8 cellular contexts compared by ENCODE assay signal in genomic region chr15:64841258-64842098, GRCh38. TPM values are rescaled to one million over a fixed set of nuclear protein-coding genes. Genes with fewer than 3 reads are reported as not detected.
DNase-seq lines count a peak whose midpoint lies in the region; ATAC-seq and TF ChIP-seq lines count a peak whose summit lies in the region.

Gene PLEKHO2 (plus strand): TSS chr15:64841915. CDS start chr15:64842017, 102 bp downstream.

- H3K27me3 Mint-ChIP-seq in naive thymus-derived CD4-positive, alpha-beta T cell, result no peaks in the 10 kb centered on the region
- H3K27me3 Mint-ChIP-seq in stimulated activated memory B cell treated with anti-CD40 and anti-IgM and Interleukin-4, amounts not matched to agents 10 μg/mL and 1 μg/mL and 100 μg/mL, for 72 hours, result no peaks in the 10 kb centered on the region

- peak within 1 kb of the TSS; percentile 92 for H3K9ac ChIP-seq in fibroblast of lung (ENCODE audit: insufficient read depth, low read length)

- peaks cover 11% of the 10 kb centered on the region for H3K4me1 ChIP-seq in fibroblast of lung (ENCODE audit: control insufficient read depth, extremely low read depth, insufficient read depth, low read length)
- peaks cover 48 to 62% of the 10 kb centered on the region in 2 donors for H3K4me1 ChIP-seq in naive thymus-derived CD4-positive, alpha-beta T cell (ENCODE audit: control insufficient read depth in 2 of 2, insufficient read depth in 2 of 2, low read length in 2 of 2)

- H3K27ac ChIP-seq in KOPT-K1 (ENCODE audit: low read depth, low read length, poor library complexity, severe bottlenecking), result peak within 1 kb of the TSS; percentile 81
- H3K27ac ChIP-seq in fibroblast of lung (ENCODE audit: insufficient read depth, low read length), result peak within 1 kb of the TSS; percentile 83
- H3K27ac ChIP-seq in naive thymus-derived CD4-positive, alpha-beta T cell (ENCODE audit: low read depth, low read length), result peak within 1 kb of the TSS; percentile 81

- H3K27me3 ChIP-seq in fibroblast of lung (ENCODE audit: control insufficient read depth, insufficient read depth, low read length), result no peaks in the 10 kb centered on the region
- H3K27me3 ChIP-seq in naive thymus-derived CD4-positive, alpha-beta T cell (ENCODE audit: control insufficient read depth in 2 of 2, insufficient read depth in 2 of 2, low read length in 2 of 2), result no peaks in the 10 kb centered on the region

- H3K4me2 ChIP-seq in fibroblast of lung (ENCODE audit: extremely low read depth, insufficient read depth, low read length), result peak within 1 kb of the TSS; percentile 98

- DNase-seq in DMS79 (lab: John Stamatoyannopoulos, UW) (peak; percentile 66), RPMI8226 (peak; percentile 98), fibroblast of lung (ENCODE audit: low read depth in 2 of 2) (peak; percentile 93 to 96)
- peak; percentile 80 to 83 for DNase-seq in activated T-helper 1 cell treated with anti-CD3 and anti-CD28 coated beads, Interleukin-2, amount 50 U/mL, for 16 hours (ENCODE audit: low read depth in 1 of 2, low spot score in 1 of 2)
- peak; percentile 70 to 88 (median 80) for DNase-seq in naive thymus-derived CD4-positive, alpha-beta T cell

- H3K9me3 Mint-ChIP-seq in naive thymus-derived CD4-positive, alpha-beta T cell, result no peaks in the 10 kb centered on the region
- no peaks in the 10 kb centered on the region for H3K9me3 Mint-ChIP-seq in stimulated activated memory B cell treated with anti-CD40 and anti-IgM and Interleukin-4, amounts not matched to agents 10 μg/mL and 1 μg/mL and 100 μg/mL, for 72 hours

- H2AFZ ChIP-seq in fibroblast of lung (ENCODE audit: low read length), result peak within 1 kb of the TSS; percentile 64

- no peaks in the 10 kb centered on the region for H3K36me3 ChIP-seq in KOPT-K1 (ENCODE audit: insufficient read depth, low read length)
- H3K36me3 ChIP-seq in fibroblast of lung (ENCODE audit: control insufficient read depth, insufficient read depth, low read length), result no peaks in the 10 kb centered on the region
- H3K36me3 ChIP-seq in naive thymus-derived CD4-positive, alpha-beta T cell (ENCODE audit: control insufficient read depth in 2 of 3, insufficient read depth in 3 of 3, low read length in 3 of 3), result no peaks in the 10 kb centered on the region

- POLR2A ChIA-PET in naive thymus-derived CD4-positive, alpha-beta T cell (lab: Charles Lee), result interaction anchor here (1.2 to 7.1 kb wide), 3 partner anchors 36 to 245 kb away, joined by 3 to 115 read pairs (median 3); no protein-coding TSS in a partner anchor

- peak within 1 kb of the TSS; percentile 85 to 98 (median 96) for H3K4me3 Mint-ChIP-seq in naive thymus-derived CD4-positive, alpha-beta T cell
- peak within 1 kb of the TSS; percentile 96 for H3K4me3 Mint-ChIP-seq in stimulated activated memory B cell treated with anti-CD40 and anti-IgM and Interleukin-4, amounts not matched to agents 10 μg/mL and 1 μg/mL and 100 μg/mL, for 72 hours

- intact Hi-C loops in naive thymus-derived CD4-positive, alpha-beta T cell (cut with micrococcal nuclease), result loop anchor here (1.0 to 10.0 kb wide), 10 partner anchors 16 to 744 kb away; partner anchors contain the start of genes PIF1 (in 2 of the 2), SPG21 (in 2 of the 2), TRIP4 (in 2 of the 2) and PARP16 (in 1 of the 2)

- peak; percentile 66 for ATAC-seq in GM21723 (IDR thresholded peaks at IDR 0.05; ENCODE audit: unreplicated experiment)
- ATAC-seq in naive thymus-derived CD4-positive, alpha-beta T cell, result peak; percentile 85
- ATAC-seq in stimulated activated memory B cell treated with anti-CD40 and anti-IgM and Interleukin-4, amounts not matched to agents 10 μg/mL and 1 μg/mL and 100 μg/mL, for 72 hours, result peak; percentile 91

- H3K36me3 Mint-ChIP-seq in naive thymus-derived CD4-positive, alpha-beta T cell, result peaks cover 0 to 9% (median 0%) of the 10 kb centered on the region in 5 donors
- peaks cover 6% of the 10 kb centered on the region for H3K36me3 Mint-ChIP-seq in stimulated activated memory B cell treated with anti-CD40 and anti-IgM and Interleukin-4, amounts not matched to agents 10 μg/mL and 1 μg/mL and 100 μg/mL, for 72 hours

- TF ChIP-seq CTCF in fibroblast of lung (conservative IDR thresholded peaks at IDR 0.05 in 1 of 2, IDR thresholded peaks at IDR 0.05 in 1 of 2; ENCODE audit: low read depth in 1 of 2, low read length in 2 of 2), result peak in 1 of 2 donors; percentile 7

- H3K9me3 ChIP-seq in KOPT-K1 (ENCODE audit: insufficient read depth, low read length, poor library complexity, severe bottlenecking), result no peaks in the 10 kb centered on the region
- no peaks in the 10 kb centered on the region for H3K9me3 ChIP-seq in fibroblast of lung (ENCODE audit: control insufficient read depth, insufficient read depth, low read depth, low read length)
- H3K9me3 ChIP-seq in naive thymus-derived CD4-positive, alpha-beta T cell (ENCODE audit: control insufficient read depth in 2 of 3, low read length in 3 of 3), result no peaks in the 10 kb centered on the region

- peaks cover 63 to 89% (median 86%) of the 10 kb centered on the region in 7 donors for H3K4me1 Mint-ChIP-seq in naive thymus-derived CD4-positive, alpha-beta T cell
- peaks cover 65% of the 10 kb centered on the region for H3K4me1 Mint-ChIP-seq in stimulated activated memory B cell treated with anti-CD40 and anti-IgM and Interleukin-4, amounts not matched to agents 10 μg/mL and 1 μg/mL and 100 μg/mL, for 72 hours

- CTCF ChIA-PET in naive thymus-derived CD4-positive, alpha-beta T cell (lab: Charles Lee), result interaction anchor here (0.7 to 2.5 kb wide), 4 partner anchors 16 to 655 kb away, joined by 3 to 12 read pairs (median 3); partner anchors contain the start of gene PIF1

- peaks cover 2% of the 10 kb centered on the region for H4K20me1 ChIP-seq in fibroblast of lung (ENCODE audit: control insufficient read depth, extremely low read depth, insufficient read depth, low read length)

- peak within 1 kb of the TSS; percentile 90 to 99 (median 96) for H3K4me3 ChIP-seq in fibroblast of lung (replicated peaks in 1 of 4; ENCODE audit: control extremely low read depth in 1 of 4, insufficient read depth in 1 of 4, low read depth in 3 of 4, low read length in 4 of 4)
- H3K4me3 ChIP-seq in naive thymus-derived CD4-positive, alpha-beta T cell (ENCODE audit: low read length), result peak within 1 kb of the TSS; percentile 65

- H3K27ac Mint-ChIP-seq in naive thymus-derived CD4-positive, alpha-beta T cell, result peak within 1 kb of the TSS; percentile 83 to 96 (median 91)
- H3K27ac Mint-ChIP-seq in stimulated activated memory B cell treated with anti-CD40 and anti-IgM and Interleukin-4, amounts not matched to agents 10 μg/mL and 1 μg/mL and 100 μg/mL, for 72 hours, result peak within 1 kb of the TSS; percentile 76

- H3K79me2 ChIP-seq in fibroblast of lung (ENCODE audit: control insufficient read depth, insufficient read depth, low read length), result peaks cover 47% of the 10 kb centered on the region

RNA-seq across cellular contexts. Expression of gene PLEKHO2, which starts in this region (rescaled TPM):
- total RNA-seq in fibroblast of lung, result 70.1 and 163 TPM in 2 replicates
- polyA plus RNA-seq in fibroblast of lung, result 39.2 and 78.6 TPM in 2 replicates
- polyA plus RNA-seq in fibroblast of lung (2012), result 50.1 and 100 TPM in 2 replicates
- polyA minus RNA-seq in fibroblast of lung (ENCODE audit: low replicate concordance), result 85.7 and 150 TPM in 2 replicates
- 10 to 100 TPM in 4 of 5 experiments, 1 to 10 TPM in 1; 8.6 to 52.3 (median 14.0) TPM for total RNA-seq in naive thymus-derived CD4-positive, alpha-beta T cell
- polyA plus RNA-seq in naive thymus-derived CD4-positive, alpha-beta T cell, result 10 to 100 TPM; 10.3 to 20.9 TPM

Comparison
In these comparisons a context has a peak if more than half of its experiments do, and no peak if none do; other contexts are left out.
1. Peak in every context shown above with its lines: DNase-seq, ATAC-seq, H3K4me3 ChIP-seq and H3K27ac ChIP-seq.